In the genomic region with DNA sequence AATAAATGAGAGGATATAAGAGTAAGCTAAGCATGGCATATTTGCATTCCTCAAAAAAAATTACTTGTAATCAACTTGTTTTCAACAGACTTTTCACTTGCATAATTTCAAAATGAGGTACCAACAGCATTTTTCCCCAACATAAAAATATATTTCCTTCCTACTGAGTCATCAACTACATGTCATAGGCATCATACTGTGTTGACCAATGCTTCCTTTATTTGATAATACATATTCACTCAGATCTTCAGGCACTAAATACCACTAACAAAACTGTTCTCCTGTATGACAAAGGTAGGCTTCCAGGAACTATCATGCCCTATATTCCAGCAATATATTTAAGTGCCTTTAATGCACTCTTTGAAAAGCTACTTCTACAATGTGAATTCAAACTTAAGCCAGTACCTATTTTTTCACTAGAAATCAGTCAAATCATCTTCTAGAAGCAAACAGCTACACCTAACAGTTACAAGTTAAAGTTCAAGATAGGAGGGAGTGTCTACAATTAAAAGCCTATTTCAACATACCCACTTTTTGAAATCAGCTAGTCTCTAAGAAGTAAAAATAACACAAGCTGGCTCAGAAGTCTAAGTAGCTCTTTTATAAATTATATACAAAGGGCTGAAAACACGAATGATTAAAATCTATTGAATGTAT, we compare ENCODE assay signal across 13 cellular contexts. TPM values are rescaled to one million over a fixed set of nuclear protein-coding genes. Genes with fewer than 3 reads are reported as not detected.
DNase-seq lines count a peak whose midpoint lies in the region; ATAC-seq and TF ChIP-seq lines count a peak whose summit lies in the region.
"Had no signal": no experiment of that assay in that cellular context is flagged by ENCODE, and none has a peak within 500 bp of the region (broad histone marks: within the 10 kb centered on the region; RNA-seq: fewer than 3 reads in every experiment).

No MANE protein-coding gene starts in this region.

- peak overlapping the region; percentile 3 for H3K4me3 Mint-ChIP-seq in activated T-cell treated with anti-CD3 and anti-CD28 coated beads, Interleukin-2, amount 50 U/mL, for 24 hours
- peak overlapping the region; percentile 14 to 37 for H3K4me3 Mint-ChIP-seq in stimulated activated naive CD8-positive, alpha-beta T cell treated with anti-CD3 and anti-CD28 coated beads, Interleukin-15, amount 100 ng/mL, for 72 hours
- H3K4me3 Mint-ChIP-seq: WTC11 had no signal

- peaks cover under 1% of the 10 kb centered on the region for H3K36me3 Mint-ChIP-seq in activated T-cell treated with anti-CD3 and anti-CD28 coated beads, Interleukin-2, amount 50 U/mL, for 24 hours (ENCODE audit: low read depth)
- H3K36me3 Mint-ChIP-seq: WTC11 had no signal

- no peaks in the 10 kb centered on the region for H3K27me3 Mint-ChIP-seq in activated T-cell treated with anti-CD3 and anti-CD28 coated beads, Interleukin-2, amount 50 U/mL, for 24 hours
- H3K27me3 Mint-ChIP-seq in stimulated activated naive CD8-positive, alpha-beta T cell treated with anti-CD3 and anti-CD28 coated beads, Interleukin-15, amount 100 ng/mL, for 72 hours, result no peaks in the 10 kb centered on the region

- H3K4me3 ChIP-seq in RWPE2 (ENCODE audit: severe bottlenecking), result no peak overlapping the region
- H3K4me3 ChIP-seq: body of pancreas, GM12878 had no signal

- no peaks in the 10 kb centered on the region for H3K9me3 Mint-ChIP-seq in activated T-cell treated with anti-CD3 and anti-CD28 coated beads, Interleukin-2, amount 50 U/mL, for 24 hours
- H3K9me3 Mint-ChIP-seq in stimulated activated naive CD8-positive, alpha-beta T cell treated with anti-CD3 and anti-CD28 coated beads, Interleukin-15, amount 100 ng/mL, for 72 hours, result no peaks in the 10 kb centered on the region
- H3K9me3 Mint-ChIP-seq: WTC11 had no signal

- peak overlapping the region; percentile 74 for H3K27ac Mint-ChIP-seq in activated T-cell treated with anti-CD3 and anti-CD28 coated beads, Interleukin-2, amount 50 U/mL, for 24 hours
- no peak overlapping the region for H3K27ac Mint-ChIP-seq in stimulated activated naive CD8-positive, alpha-beta T cell treated with anti-CD3 and anti-CD28 coated beads, Interleukin-15, amount 100 ng/mL, for 72 hours

- ATAC-seq in RWPE2 (ENCODE audit: low read depth), result peak; percentile 82
- peak; percentile 77 for ATAC-seq in esophagus mucosa
- peak; percentile 68 for ATAC-seq in stimulated activated naive CD8-positive, alpha-beta T cell treated with anti-CD3 and anti-CD28 coated beads, Interleukin-15, amount 100 ng/mL, for 72 hours
- ATAC-seq: body of pancreas, GM12878, WTC11 had no signal

- TF ChIP-seq CTCF in RWPE2 (IDR thresholded peaks at IDR 0.05; ENCODE audit: poor library complexity, severe bottlenecking), result no peak

- no peaks in the 10 kb centered on the region for H3K36me3 ChIP-seq in RWPE2 (ENCODE audit: low read depth)
- H3K36me3 ChIP-seq: BE2C had no signal

- no peak for DNase-seq in activated T-cell treated with anti-CD3 and anti-CD28 coated beads, Interleukin-2, amount 50 U/mL, for 24 hours
- DNase-seq in activated T-cell treated with anti-CD3 and anti-CD28 coated beads, Interleukin-2, amount 50 U/mL, for 48 hours, result no peak
- DNase-seq in RWPE2 (ENCODE audit: low spot score) (no peak), medulla oblongata (ENCODE audit: extremely low spot score) (no peak), cortex of kidney (lab: John Stamatoyannopoulos, UW) (no peak)
- no peak for DNase-seq in stimulated activated naive CD8-positive, alpha-beta T cell treated with anti-CD3 and anti-CD28 coated beads, Interleukin-15, amount 100 ng/mL, for 72 hours
- DNase-seq in activated effector memory CD4-positive, alpha-beta T cell treated with Interleukin-2 at 50 U/mL for 16 hours, result no peak
- DNase-seq: BE2C, body of pancreas, Karpas-422 had no signal

- H3K27me3 ChIP-seq in RWPE2 (ENCODE audit: insufficient read depth, poor library complexity, severe bottlenecking), result no peaks in the 10 kb centered on the region
- H3K27me3 ChIP-seq: BE2C, body of pancreas had no signal

- peaks cover 46% of the 10 kb centered on the region for H3K4me1 ChIP-seq in RWPE2 (ENCODE audit: insufficient read depth, poor library complexity, severe bottlenecking)

- peaks cover 77% of the 10 kb centered on the region for H3K4me1 Mint-ChIP-seq in activated T-cell treated with anti-CD3 and anti-CD28 coated beads, Interleukin-2, amount 50 U/mL, for 24 hours (ENCODE audit: low read depth)
- H3K4me1 Mint-ChIP-seq in stimulated activated naive CD8-positive, alpha-beta T cell treated with anti-CD3 and anti-CD28 coated beads, Interleukin-15, amount 100 ng/mL, for 72 hours, result peaks cover 67% of the 10 kb centered on the region

- H3K27ac ChIP-seq in RWPE2 (ENCODE audit: poor library complexity, severe bottlenecking), result peak overlapping the region; percentile 41

- no peaks in the 10 kb centered on the region for H3K9me3 ChIP-seq in RWPE2 (ENCODE audit: severe bottlenecking)
- H3K9me3 ChIP-seq: BE2C, body of pancreas had no signal

RNA-seq across cellular contexts. Expression of gene ADAM10, which starts 11.3 kb away (rescaled TPM):
- 79.3 TPM for total RNA-seq in esophagus mucosa

RNA-seq across cellular contexts. Expression of gene MINDY2, which starts 32.9 kb away (rescaled TPM):
- 10.2 TPM for total RNA-seq in esophagus mucosa
